In genomic region chr1:8463144-8463927, GRCh38 we compare ENCODE assay signal across 8 cellular contexts.
DNase-seq lines count a peak whose midpoint lies in the region; FAIRE-seq lines count a peak whose summit lies in the region.

No MANE protein-coding gene starts in this region.

- H3K27ac ChIP-seq in iPS-20b (ENCODE audit: low read length) (peak overlapping the region; percentile 74), small intestine (ENCODE audit: low read depth in 1 of 2, low read length in 1 of 2) (peak overlapping the region; percentile 69 to 87)

- H3K27me3 ChIP-seq in iPS-20b (ENCODE audit: insufficient read depth, low read length): no peaks in the 10 kb centered on the region
- no peaks in the 10 kb centered on the region for H3K27me3 ChIP-seq in small intestine (ENCODE audit: control insufficient read depth in 2 of 2, insufficient read depth in 2 of 2, low read length in 2 of 2)

- 17 to 28% (median 21%) methylated on average over 8 of the region's 8 CpGs for WGBS in small intestine, 3 donors

- peaks cover 71% of the 10 kb centered on the region for H3K4me1 ChIP-seq in iPS-20b (ENCODE audit: insufficient read depth, low read length)
- H3K4me1 ChIP-seq in small intestine (ENCODE audit: control insufficient read depth in 2 of 2, insufficient read depth in 1 of 2, low read depth in 1 of 2, low read length in 1 of 2): peaks cover 4 to 11% of the 10 kb centered on the region in 2 donors

- H3K9ac ChIP-seq in iPS-20b (ENCODE audit: low read depth, low read length): peak overlapping the region; percentile 39

- H3K9me3 ChIP-seq in iPS-20b (ENCODE audit: insufficient read depth, low read depth, low read length) (no peaks in the 10 kb centered on the region), small intestine (ENCODE audit: control insufficient read depth, low read depth) (no peaks in the 10 kb centered on the region)

- FAIRE-seq in HTR-8/SVneo (lab: Jason Lieb, UNC) (no peak), small intestine (lab: Jason Lieb, UNC) (no peak)

- no peak overlapping the region for H3K4me3 ChIP-seq in iPS-20b (ENCODE audit: low read length)
- H3K4me3 ChIP-seq in small intestine (ENCODE audit: low read depth in 1 of 2, low read length in 2 of 2): no peak overlapping the region

- H3K36me3 ChIP-seq in iPS-20b (ENCODE audit: insufficient read depth, low read depth, low read length) (no peaks in the 10 kb centered on the region), small intestine (ENCODE audit: control insufficient read depth in 2 of 2, insufficient read depth in 2 of 2, low read length in 2 of 2) (no peaks in the 10 kb centered on the region)

- peak; percentile 54 for DNase-seq in AG20443 (ENCODE audit: low spot score)
- peak; percentile 33 for DNase-seq in HTR-8/SVneo (ENCODE audit: insufficient read length, low spot score)
- peak; percentile 50 for DNase-seq in amniotic stem cell (lab: John Stamatoyannopoulos, UW)
- DNase-seq in small intestine: peak; percentile 64
- no peak for DNase-seq in NCI-H1930 (lab: John Stamatoyannopoulos, UW)
- DNase-seq in SKM-1 (lab: John Stamatoyannopoulos, UW; ENCODE audit: unreplicated experiment): no peak
- no peak for DNase-seq in glomerular visceral epithelial cell (ENCODE audit: extremely low spot score)

Comparison
In these comparisons a context has a peak if more than half of its experiments do, and no peak if none do; other contexts are left out.
1. DNase-seq: peak in AG20443 (single experiment), HTR-8/SVneo (single experiment), amniotic stem cell (single experiment) and small intestine (single experiment); none in NCI-H1930 (0 of 2), SKM-1 (single experiment) and glomerular visceral epithelial cell (single experiment).